8 cellular contexts compared by ENCODE assay signal in the genomic region with DNA sequence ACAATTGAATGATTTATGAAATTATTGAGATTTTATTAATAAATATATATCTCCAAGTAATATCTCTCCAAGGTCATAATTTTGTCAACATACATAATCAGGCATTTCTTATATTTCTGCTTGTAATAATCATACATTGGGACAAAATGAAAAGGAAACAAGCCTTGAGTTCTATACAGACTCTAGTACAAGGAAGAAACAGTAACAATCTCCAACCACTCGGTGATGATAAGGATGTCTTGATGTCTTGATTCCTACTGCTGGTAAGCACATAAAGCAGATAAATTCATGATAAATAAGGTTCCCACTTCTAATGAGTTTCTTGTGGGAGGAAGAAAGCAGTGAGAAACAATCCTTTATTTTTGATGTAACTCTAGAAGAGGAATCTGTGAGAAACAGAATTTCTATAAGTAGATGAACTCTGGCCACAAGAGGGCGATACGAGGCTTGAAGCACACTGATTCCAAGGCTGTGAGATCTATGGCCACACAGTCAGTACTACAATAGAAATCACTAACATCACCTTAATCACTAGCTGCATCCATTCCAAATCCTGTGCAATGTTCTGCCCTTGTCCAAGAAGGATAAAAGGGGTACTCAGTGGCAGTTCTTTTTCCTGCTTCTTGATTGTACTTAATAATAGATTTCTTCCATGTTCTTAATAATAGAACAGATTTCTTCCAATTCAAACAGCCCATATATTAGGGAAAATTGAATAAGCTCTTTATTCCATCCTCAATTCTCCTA. TPM values are rescaled to one million over a fixed set of nuclear protein-coding genes. Genes with fewer than 3 reads are reported as not detected.
DNase-seq lines count a peak whose midpoint lies in the region; ATAC-seq, FAIRE-seq and TF ChIP-seq lines count a peak whose summit lies in the region.

No MANE protein-coding gene starts in this region.

- TF ChIP-seq RAD21 in liver (IDR thresholded peaks at IDR 0.05) = peak; percentile 87 to 95

- DNase-seq in NCI-H524 treated with DMSO at 0.1 percent for 48 hours (lab: John Stamatoyannopoulos, UW) (peak; percentile 19), coronary artery (ENCODE audit: low spot score) (no peak)
- DNase-seq in activated CD4-positive, alpha-beta T cell treated with anti-CD3 and anti-CD28 coated beads for 48 hours = peak; percentile 89
- peak; percentile 55 to 75 (median 70) for DNase-seq in stimulated activated CD4-positive, alpha-beta T cell treated with anti-CD3 and anti-CD28 coated beads, TNF-alpha, amount 100 ng/mL, for 24 hours (ENCODE audit: low read depth in 3 of 3)

- no peaks in the 10 kb centered on the region for H3K4me1 ChIP-seq in liver (ENCODE audit: control insufficient read depth in 4 of 4, insufficient read depth in 4 of 4, low read length in 3 of 4)

- no peaks in the 10 kb centered on the region for H3K36me3 ChIP-seq in liver (ENCODE audit: control insufficient read depth in 4 of 4, insufficient read depth in 3 of 4, low read depth in 1 of 4, low read length in 3 of 4)

- 21% methylated on average over 3 of the region's 3 CpGs for WGBS in liver

- peak; percentile 95 for FAIRE-seq in G401.6 (lab: Jason Lieb, UNC)

- H3K27me3 ChIP-seq in liver (ENCODE audit: control insufficient read depth in 4 of 4, insufficient read depth in 4 of 4, low read length in 3 of 4) = no peaks in the 10 kb centered on the region

- H3K27ac ChIP-seq in coronary artery (no peak overlapping the region), liver (ENCODE audit: low read depth in 1 of 2, low read length in 2 of 2) (no peak overlapping the region)

- TF ChIP-seq CTCF in coronary artery (IDR thresholded peaks at IDR 0.05) (peak; percentile 59), liver (IDR thresholded peaks at IDR 0.05; ENCODE audit: low read depth, low read length, missing input control) (peak; percentile 59)

- peak; percentile 70 for ATAC-seq in HG03378 (IDR thresholded peaks at IDR 0.05; ENCODE audit: unreplicated experiment)
- no peak for ATAC-seq in GM21515 (IDR thresholded peaks at IDR 0.05; ENCODE audit: unreplicated experiment)

- no peak overlapping the region for H3K9ac ChIP-seq in liver (ENCODE audit: low read depth in 1 of 2, low read length in 2 of 2)

- H3K4me3 ChIP-seq in coronary artery = no peak overlapping the region
- H3K4me3 ChIP-seq in liver (ENCODE audit: low read depth in 1 of 3, low read length in 3 of 3) = no peak overlapping the region

- H3K9me3 ChIP-seq in liver (ENCODE audit: control insufficient read depth in 4 of 4, low read length in 3 of 4) = no peaks in the 10 kb centered on the region

TF ChIP-seq in liver, 16 proteins besides CTCF, POLR2A, EP300 and RAD21:
- TF ChIP-seq, protein P1, sequence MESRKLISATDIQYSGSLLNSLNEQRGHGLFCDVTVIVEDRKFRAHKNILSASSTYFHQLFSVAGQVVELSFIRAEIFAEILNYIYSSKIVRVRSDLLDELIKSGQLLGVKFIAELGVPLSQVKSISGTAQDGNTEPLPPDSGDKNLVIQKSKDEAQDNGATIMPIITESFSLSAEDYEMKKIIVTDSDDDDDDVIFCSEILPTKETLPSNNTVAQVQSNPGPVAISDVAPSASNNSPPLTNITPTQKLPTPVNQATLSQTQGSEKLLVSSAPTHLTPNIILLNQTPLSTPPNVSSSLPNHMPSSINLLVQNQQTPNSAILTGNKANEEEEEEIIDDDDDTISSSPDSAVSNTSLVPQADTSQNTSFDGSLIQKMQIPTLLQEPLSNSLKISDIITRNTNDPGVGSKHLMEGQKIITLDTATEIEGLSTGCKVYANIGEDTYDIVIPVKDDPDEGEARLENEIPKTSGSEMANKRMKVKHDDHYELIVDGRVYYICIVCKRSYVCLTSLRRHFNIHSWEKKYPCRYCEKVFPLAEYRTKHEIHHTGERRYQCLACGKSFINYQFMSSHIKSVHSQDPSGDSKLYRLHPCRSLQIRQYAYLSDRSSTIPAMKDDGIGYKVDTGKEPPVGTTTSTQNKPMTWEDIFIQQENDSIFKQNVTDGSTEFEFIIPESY (IDR thresholded peaks at IDR 0.05) = no peak
- TF ChIP-seq, protein P2, sequence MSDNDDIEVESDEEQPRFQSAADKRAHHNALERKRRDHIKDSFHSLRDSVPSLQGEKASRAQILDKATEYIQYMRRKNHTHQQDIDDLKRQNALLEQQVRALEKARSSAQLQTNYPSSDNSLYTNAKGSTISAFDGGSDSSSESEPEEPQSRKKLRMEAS (IDR thresholded peaks at IDR 0.05) = no peak
- no peak for TF ChIP-seq GABPA (IDR thresholded peaks at IDR 0.05 in 1 of 2, conservative IDR thresholded peaks at IDR 0.05 in 1 of 2)
- no peak for TF ChIP-seq TAF1 (conservative IDR thresholded peaks at IDR 0.05)
- TF ChIP-seq NR2F2 (IDR thresholded peaks at IDR 0.05) = no peak
- TF ChIP-seq RXRA (IDR thresholded peaks at IDR 0.05) = no peak
- TF ChIP-seq HNF4G (IDR thresholded peaks at IDR 0.05) = no peak
- TF ChIP-seq, protein P3, sequence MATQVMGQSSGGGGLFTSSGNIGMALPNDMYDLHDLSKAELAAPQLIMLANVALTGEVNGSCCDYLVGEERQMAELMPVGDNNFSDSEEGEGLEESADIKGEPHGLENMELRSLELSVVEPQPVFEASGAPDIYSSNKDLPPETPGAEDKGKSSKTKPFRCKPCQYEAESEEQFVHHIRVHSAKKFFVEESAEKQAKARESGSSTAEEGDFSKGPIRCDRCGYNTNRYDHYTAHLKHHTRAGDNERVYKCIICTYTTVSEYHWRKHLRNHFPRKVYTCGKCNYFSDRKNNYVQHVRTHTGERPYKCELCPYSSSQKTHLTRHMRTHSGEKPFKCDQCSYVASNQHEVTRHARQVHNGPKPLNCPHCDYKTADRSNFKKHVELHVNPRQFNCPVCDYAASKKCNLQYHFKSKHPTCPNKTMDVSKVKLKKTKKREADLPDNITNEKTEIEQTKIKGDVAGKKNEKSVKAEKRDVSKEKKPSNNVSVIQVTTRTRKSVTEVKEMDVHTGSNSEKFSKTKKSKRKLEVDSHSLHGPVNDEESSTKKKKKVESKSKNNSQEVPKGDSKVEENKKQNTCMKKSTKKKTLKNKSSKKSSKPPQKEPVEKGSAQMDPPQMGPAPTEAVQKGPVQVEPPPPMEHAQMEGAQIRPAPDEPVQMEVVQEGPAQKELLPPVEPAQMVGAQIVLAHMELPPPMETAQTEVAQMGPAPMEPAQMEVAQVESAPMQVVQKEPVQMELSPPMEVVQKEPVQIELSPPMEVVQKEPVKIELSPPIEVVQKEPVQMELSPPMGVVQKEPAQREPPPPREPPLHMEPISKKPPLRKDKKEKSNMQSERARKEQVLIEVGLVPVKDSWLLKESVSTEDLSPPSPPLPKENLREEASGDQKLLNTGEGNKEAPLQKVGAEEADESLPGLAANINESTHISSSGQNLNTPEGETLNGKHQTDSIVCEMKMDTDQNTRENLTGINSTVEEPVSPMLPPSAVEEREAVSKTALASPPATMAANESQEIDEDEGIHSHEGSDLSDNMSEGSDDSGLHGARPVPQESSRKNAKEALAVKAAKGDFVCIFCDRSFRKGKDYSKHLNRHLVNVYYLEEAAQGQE (IDR thresholded peaks at IDR 0.05) = no peak
- TF ChIP-seq, protein P4, sequence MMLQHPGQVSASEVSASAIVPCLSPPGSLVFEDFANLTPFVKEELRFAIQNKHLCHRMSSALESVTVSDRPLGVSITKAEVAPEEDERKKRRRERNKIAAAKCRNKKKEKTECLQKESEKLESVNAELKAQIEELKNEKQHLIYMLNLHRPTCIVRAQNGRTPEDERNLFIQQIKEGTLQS (IDR thresholded peaks at IDR 0.05) = no peak
- no peak for TF ChIP-seq EGR1 (IDR thresholded peaks at IDR 0.05; ENCODE audit: low read depth in 2 of 2)
- no peak for TF ChIP-seq YY1 (IDR thresholded peaks at IDR 0.05)
- TF ChIP-seq FOXA1 (IDR thresholded peaks at IDR 0.05) = no peak
- TF ChIP-seq JUND (IDR thresholded peaks at IDR 0.05) = no peak

RNA-seq across cellular contexts. Expression of a gene that starts 41.4 kb away (rescaled TPM):
- total RNA-seq in liver = 1 to 10 TPM; 2.6 to 4.3 TPM
- polyA plus RNA-seq in liver = 1 to 10 TPM; 1.2 to 2.5 TPM
